In genomic region chr3:25789596-25790556, GRCh38 we compare ENCODE assay signal across 8 cellular contexts. TPM values are rescaled to one million over a fixed set of nuclear protein-coding genes. Genes with fewer than 3 reads are reported as not detected.
DNase-seq lines count a peak whose midpoint lies in the region; ATAC-seq and TF ChIP-seq lines count a peak whose summit lies in the region.

TSS of gene OXSM (plus strand) at chr3:25790090. CDS start at chr3:25791021, 931 bp downstream.

- POLR2A ChIA-PET in HEK293T (lab: Yijun Ruan, JAX), result interaction anchor here (1.0 to 1.4 kb wide), 3 partner anchors 13 to 142 kb away, joined by 3 read pairs; no protein-coding TSS in a partner anchor

- 0 to 1% methylated on average over 12 to 35 of the region's 56 CpGs for WGBS in gastroesophageal sphincter (ENCODE audit: low coverage in 1 of 2), 2 donors
- WGBS in neuronal stem cell (ENCODE audit: extremely low coverage in 2 of 2, insufficient read length in 2 of 2, insufficient replicate concordance in 1 of 2), 2 donors, result no CpG with 5 or more reads among the region's 56 CpGs

- peak; percentile 97 for ATAC-seq in gastroesophageal sphincter

- peak within 1 kb of the TSS; percentile 5 for H3K18ac ChIP-seq in neuronal stem cell (ENCODE audit: low read length)

- H3K4ac ChIP-seq in neuronal stem cell (ENCODE audit: low read length), result no peak within 1 kb of the TSS

- TF ChIP-seq EP300 in gastroesophageal sphincter (IDR thresholded peaks at IDR 0.05), result peak; percentile 64

- H3K36me3 ChIP-seq in gastroesophageal sphincter (peaks cover 0 to 9% of the 10 kb centered on the region in 2 donors), neuronal stem cell (replicated peaks in 1 of 2; ENCODE audit: control insufficient read depth in 2 of 2, insufficient read depth in 2 of 2, low read length in 2 of 2) (no peaks in the 10 kb centered on the region), subcutaneous abdominal adipose tissue (ENCODE audit: control insufficient read depth in 5 of 5, insufficient read depth in 5 of 5, low read length in 5 of 5) (peaks cover 0 to 9% (median 5%) of the 10 kb centered on the region in 5 donors)

- TF ChIP-seq POLR2A in gastroesophageal sphincter (IDR thresholded peaks at IDR 0.05), result peak; percentile 69 to 71

- peak within 1 kb of the TSS; percentile 89 for H3K23ac ChIP-seq in neuronal stem cell (ENCODE audit: low read depth, low read length, poor library complexity)

- H3K79me1 ChIP-seq in neuronal stem cell (ENCODE audit: low read depth, low read length), result no peaks in the 10 kb centered on the region

- DNase-seq in GM03348 (ENCODE audit: low spot score) (peak; percentile 93), HEK293T (ENCODE audit: extremely low spot score) (peak; percentile 84), MV-4-11 (lab: John Stamatoyannopoulos, UW) (peak; percentile 89), SK-MEL-5 (ENCODE audit: low read depth, low spot score) (peak; percentile 95), neuronal stem cell (ENCODE audit: low spot score) (peak; percentile 51)
- peak; percentile 62 to 81 (median 74) for DNase-seq in activated naive CD4-positive, alpha-beta T cell (lab: John Stamatoyannopoulos, UW)

- H4K91ac ChIP-seq in neuronal stem cell (ENCODE audit: low read depth, low read length, poor library complexity), result no peak within 1 kb of the TSS

- no peak within 1 kb of the TSS for H3K9ac ChIP-seq in neuronal stem cell (ENCODE audit: low read depth, low read length, poor library complexity)
- H3K9ac ChIP-seq in subcutaneous abdominal adipose tissue (ENCODE audit: low read length in 5 of 5), result peak within 1 kb of the TSS; percentile 72 to 96 (median 84)

- peak within 1 kb of the TSS; percentile 46 for H3K4me2 ChIP-seq in neuronal stem cell (ENCODE audit: insufficient read depth, low read length, poor library complexity, severe bottlenecking)

- in situ Hi-C loops in SK-MEL-5 (cut with HindIII; ENCODE audit: low pct_unique_long_range_greater_than_20kb, low sequenced_read_pairs), result no loop called here

- no peak within 1 kb of the TSS for H3K14ac ChIP-seq in neuronal stem cell (ENCODE audit: low read length)

- peak within 1 kb of the TSS; percentile 84 to 91 (median 88) for H3K27ac ChIP-seq in gastroesophageal sphincter
- H3K27ac ChIP-seq in neuronal stem cell (replicated peaks; ENCODE audit: low read length), result peak within 1 kb of the TSS; percentile 46
- H3K27ac ChIP-seq in subcutaneous abdominal adipose tissue (ENCODE audit: low read depth, low read length), result peak within 1 kb of the TSS; percentile 94

- H3K27me3 ChIP-seq in gastroesophageal sphincter (no peaks in the 10 kb centered on the region), neuronal stem cell (ENCODE audit: control insufficient read depth in 3 of 3, insufficient read depth in 3 of 3, low read depth in 1 of 3, low read length in 3 of 3) (no peaks in the 10 kb centered on the region), subcutaneous abdominal adipose tissue (ENCODE audit: control insufficient read depth in 5 of 5, insufficient read depth in 4 of 5, low read length in 5 of 5) (peaks cover 0 to 3% (median 0%) of the 10 kb centered on the region in 5 donors)

- H4K8ac ChIP-seq in neuronal stem cell (ENCODE audit: low read depth, low read length), result no peak within 1 kb of the TSS

- peak within 1 kb of the TSS; percentile 65 to 75 for H3K4me3 ChIP-seq in gastroesophageal sphincter
- peak within 1 kb of the TSS; percentile 60 to 76 for H3K4me3 ChIP-seq in neuronal stem cell (ENCODE audit: low read length in 2 of 2)
- peak within 1 kb of the TSS; percentile 74 to 97 (median 82) for H3K4me3 ChIP-seq in subcutaneous abdominal adipose tissue (ENCODE audit: low read depth in 1 of 5, low read length in 5 of 5)

- no peaks in the 10 kb centered on the region for H3K9me3 ChIP-seq in gastroesophageal sphincter
- H3K9me3 ChIP-seq in neuronal stem cell (replicated peaks in 1 of 2; ENCODE audit: control insufficient read depth in 2 of 2, insufficient read depth in 1 of 2, low read depth in 1 of 2, low read length in 2 of 2), result no peaks in the 10 kb centered on the region
- no peaks in the 10 kb centered on the region for H3K9me3 ChIP-seq in subcutaneous abdominal adipose tissue (ENCODE audit: control insufficient read depth in 5 of 5, low read length in 5 of 5)

- H2BK12ac ChIP-seq in neuronal stem cell (ENCODE audit: low read length), result no peak within 1 kb of the TSS

- H2BK120ac ChIP-seq in neuronal stem cell (ENCODE audit: low read depth, low read length), result no peak within 1 kb of the TSS

- no peak for TF ChIP-seq CTCF in gastroesophageal sphincter (IDR thresholded peaks at IDR 0.05)

- CTCF ChIA-PET in HEK293T (lab: Yijun Ruan, JAX), result no interaction called here

- no peak within 1 kb of the TSS for H2BK5ac ChIP-seq in neuronal stem cell (ENCODE audit: low read length)

- no peak within 1 kb of the TSS for H2AK5ac ChIP-seq in neuronal stem cell (ENCODE audit: low read depth, low read length)

- H3K4me1 ChIP-seq in gastroesophageal sphincter, result peaks cover 0 to 43% (median 3%) of the 10 kb centered on the region in 3 donors
- no peaks in the 10 kb centered on the region for H3K4me1 ChIP-seq in neuronal stem cell (ENCODE audit: control insufficient read depth in 2 of 2, insufficient read depth in 1 of 2, low read depth in 1 of 2, low read length in 2 of 2)
- H3K4me1 ChIP-seq in subcutaneous abdominal adipose tissue (ENCODE audit: control insufficient read depth in 5 of 5, insufficient read depth in 5 of 5, low read length in 5 of 5), result peaks cover 7 to 20% (median 13%) of the 10 kb centered on the region in 5 donors

- no peak within 1 kb of the TSS for H2BK15ac ChIP-seq in neuronal stem cell (ENCODE audit: low read length)

- peak within 1 kb of the TSS; percentile 85 for H2AFZ ChIP-seq in neuronal stem cell (ENCODE audit: low read length)

TF ChIP-seq in HEK293T, 16 proteins besides CTCF, POLR2A, EP300 and RAD21:
- TF ChIP-seq ZNF384 (IDR thresholded peaks at IDR 0.05), result no peak
- TF ChIP-seq L3MBTL2 (conservative IDR thresholded peaks at IDR 0.05), result peak; percentile 94
- no peak for TF ChIP-seq TARDBP (IDR thresholded peaks at IDR 0.05)
- no peak for TF ChIP-seq FOXK2 (IDR thresholded peaks at IDR 0.05)
- no peak for TF ChIP-seq ELF4 (IDR thresholded peaks at IDR 0.05)
- 0 out of 2 replicates have a peak, but pooled peaks have one; percentile 41 for TF ChIP-seq CTBP1 (IDR thresholded peaks at IDR 0.05; ENCODE audit: borderline replicate concordance)

RNA-seq across cellular contexts. Expression of gene OXSM, which starts in this region (rescaled TPM):
- total RNA-seq in SK-MEL-5 (2014; rRNA removed; shearing (Covaris generic)), result 30.0 and 31.4 TPM in 2 replicates
- polyA plus RNA-seq in SK-MEL-5 (2015; cell fraction: cytosol; rRNA removed), result 18.4 and 36.8 TPM in 2 replicates
- polyA plus RNA-seq in SK-MEL-5 (2015; cell fraction: nucleus; rRNA removed), result 39.5 and 50.0 TPM in 2 replicates
- 1 to 10 TPM; 5.9 to 7.9 (median 7.0) TPM for total RNA-seq in gastroesophageal sphincter
- polyA plus RNA-seq in neuronal stem cell (2013, experiment 1 of 2), result 2.2 TPM
- 2.4 TPM for polyA plus RNA-seq in neuronal stem cell (2013, experiment 2 of 2)

Comparison
In these comparisons a context has a peak if more than half of its experiments do, and no peak if none do; other contexts are left out.
1. Peak in every context shown above with its lines: DNase-seq, ATAC-seq, H3K4me3 ChIP-seq and H3K27ac ChIP-seq.